ENCODE assay signal across 8 cellular contexts in the genomic region with DNA sequence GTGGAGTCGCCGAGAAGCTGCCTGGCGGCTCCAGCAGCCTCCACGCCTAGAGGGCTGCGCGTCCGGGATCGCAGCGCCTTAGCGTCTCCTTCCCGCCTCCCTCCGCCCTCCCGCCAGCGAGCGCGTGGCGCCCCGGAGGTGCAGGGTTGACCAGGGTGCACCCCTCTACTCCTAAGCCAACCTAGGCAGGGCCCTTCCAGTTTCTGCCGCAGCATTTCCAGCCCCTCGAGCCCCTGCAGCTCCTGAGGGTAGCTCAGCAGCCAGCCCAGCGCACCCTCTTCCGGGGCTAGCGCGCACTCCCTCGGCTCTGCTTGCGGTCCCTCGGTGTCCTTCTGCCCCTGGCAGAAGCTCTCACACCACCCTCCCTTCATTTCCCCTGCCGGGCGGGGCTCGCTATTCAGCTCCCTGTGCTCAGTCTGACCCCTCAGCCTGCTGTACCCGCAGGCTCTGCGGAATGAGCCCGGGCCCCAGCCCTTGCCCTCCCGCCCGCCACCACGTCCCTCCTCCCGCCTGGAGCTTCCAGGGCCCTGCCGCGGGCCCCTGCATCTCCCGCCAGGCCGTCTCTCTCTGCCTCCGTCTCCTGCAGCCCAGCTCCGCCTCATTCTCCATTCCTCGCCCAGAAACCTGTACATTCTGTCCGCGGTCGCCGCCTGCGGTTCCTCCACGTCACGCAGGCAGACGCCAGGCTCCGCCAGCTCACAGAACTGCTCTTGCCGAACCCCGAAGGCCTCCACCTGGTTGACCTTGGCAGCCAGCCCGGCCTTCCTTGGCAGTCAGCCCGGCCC.
DNase-seq lines count a peak whose midpoint lies in the region; ATAC-seq and TF ChIP-seq lines count a peak whose summit lies in the region.

No MANE protein-coding gene starts in this region.

- peak overlapping the region; percentile 25; the same call in 1 of the 2 replicates for H3K23ac ChIP-seq in IMR-90 (ENCODE audit: low read depth, low read length)

- H3K4me1 Mint-ChIP-seq in CD8-positive, alpha-beta memory T cell: peaks cover 16 to 18% (median 17%) of the 10 kb centered on the region in 3 donors

- H4K5ac ChIP-seq in IMR-90 (ENCODE audit: low read depth, low read length): no peak overlapping the region

- no peak overlapping the region for H2BK5ac ChIP-seq in IMR-90 (ENCODE audit: low read depth, low read length, poor library complexity, severe bottlenecking)

- peaks cover 0 to 3% (median 0%) of the 10 kb centered on the region in 5 donors for H3K9me3 Mint-ChIP-seq in CD8-positive, alpha-beta memory T cell

- peak overlapping the region; percentile 42 for H2AK9ac ChIP-seq in IMR-90 (replicated peaks; ENCODE audit: low read depth, low read length, poor library complexity)

- H3K4me2 ChIP-seq in IMR-90 (ENCODE audit: low read depth, low read length): peak overlapping the region; percentile 63

- H3K36me3 Mint-ChIP-seq in CD8-positive, alpha-beta memory T cell: no peaks in the 10 kb centered on the region

- H3K9me1 ChIP-seq in IMR-90 (ENCODE audit: insufficient read depth, low read length): no peaks in the 10 kb centered on the region

- H3K27ac ChIP-seq in CD8-positive, alpha-beta memory T cell (ENCODE audit: low read depth, low read length): no peak overlapping the region
- H3K27ac ChIP-seq in IMR-90 (ENCODE audit: insufficient read depth, low read length) (peak overlapping the region; percentile 3; the same call in 1 of the 2 replicates), breast epithelium (peak overlapping the region; percentile 74 to 77), rectal smooth muscle tissue (ENCODE audit: low read depth, low read length) (peak overlapping the region; percentile 81)

- H3K36me3 ChIP-seq in CD8-positive, alpha-beta memory T cell (ENCODE audit: insufficient read depth, low read length): no peaks in the 10 kb centered on the region
- H3K36me3 ChIP-seq in IMR-90 (ENCODE audit: control insufficient read depth, insufficient read depth, low read length) (no peaks in the 10 kb centered on the region), breast epithelium (no peaks in the 10 kb centered on the region), rectal smooth muscle tissue (ENCODE audit: control insufficient read depth, insufficient read depth, low read length) (no peaks in the 10 kb centered on the region)

- TF ChIP-seq RAD21 in IMR-90 (IDR thresholded peaks at IDR 0.05; ENCODE audit: low read length): no peak; the same call in 1 of the 2 replicates

- no peak overlapping the region for H2BK15ac ChIP-seq in IMR-90 (ENCODE audit: low read depth, low read length)

- no peak overlapping the region for H2AK5ac ChIP-seq in IMR-90 (ENCODE audit: low read depth, low read length)

- no peak overlapping the region for H4K91ac ChIP-seq in IMR-90 (ENCODE audit: insufficient read depth, low read depth, low read length)

- H3K4me1 ChIP-seq in CD8-positive, alpha-beta memory T cell (ENCODE audit: insufficient read depth, low read length): no peaks in the 10 kb centered on the region
- H3K4me1 ChIP-seq in IMR-90 (ENCODE audit: control insufficient read depth, insufficient read depth, low read length) (no peaks in the 10 kb centered on the region; the same call in 1 of the 2 replicates), breast epithelium (no peaks in the 10 kb centered on the region), rectal smooth muscle tissue (ENCODE audit: control insufficient read depth, insufficient read depth, low read length) (peaks cover 2% of the 10 kb centered on the region)

- peak; percentile 93 for ATAC-seq in IMR-90 (ENCODE audit: low read depth)
- ATAC-seq in GM19397 (IDR thresholded peaks at IDR 0.05; ENCODE audit: unreplicated experiment): no peak

- BruUV-seq in IMR-90 (replicated peaks; lab: Mats Ljungman, UMichigan): no TSS peak

- POLR2A ChIA-PET in CD8-positive, alpha-beta memory T cell (lab: Charles Lee): interaction anchor here (0.6 kb wide), 1 partner anchor 546 kb away, joined by 3 read pairs; no protein-coding TSS in a partner anchor
- POLR2A ChIA-PET in IMR-90 (lab: Charles Lee; ENCODE audit: unreplicated experiment): interaction anchor here (0.6 kb wide), 1 partner anchor 15 kb away, joined by 4 read pairs; no protein-coding TSS in a partner anchor

- H4K20me1 ChIP-seq in IMR-90 (ENCODE audit: insufficient read depth, low read length): no peaks in the 10 kb centered on the region

- CTCF ChIA-PET in CD8-positive, alpha-beta memory T cell (lab: Charles Lee): no interaction called here
- CTCF ChIA-PET in IMR-90 (lab: Yijun Ruan, JAX): interaction anchor here (0.6 to 2.1 kb wide), 5 partner anchors 10 to 362 kb away, joined by 3 to 7 read pairs (median 3); no protein-coding TSS in a partner anchor

- no peak overlapping the region; the same call in 1 of the 2 replicates for H3K18ac ChIP-seq in IMR-90 (ENCODE audit: low read depth, low read length)

- peak overlapping the region; percentile 46 for H3K4me3 ChIP-seq in CD8-positive, alpha-beta memory T cell (ENCODE audit: low read length)
- H3K4me3 ChIP-seq in IMR-90 (ENCODE audit: insufficient read depth, low read depth, low read length) (peak overlapping the region; percentile 45), breast epithelium (peak overlapping the region; percentile 44 to 79 (median 59)), iPS-11a (ENCODE audit: low read depth, low read length) (peak overlapping the region; percentile 28), rectal smooth muscle tissue (ENCODE audit: low read length) (peak overlapping the region; percentile 81)

- TF ChIP-seq CTCF in IMR-90 (conservative IDR thresholded peaks at IDR 0.05; ENCODE audit: low read depth, low read length) (no peak), breast epithelium (IDR thresholded peaks at IDR 0.05) (peak in 1 of 3 donors; percentile 12)

- H3K56ac ChIP-seq in IMR-90 (ENCODE audit: extremely low read depth, insufficient read depth, low read length): no peak overlapping the region

- WGBS in IMR-90 (ENCODE audit: extremely low coverage in 2 of 2, insufficient read length in 1 of 2), 2 experiments: 1% methylated on average over 24 of the region's 57 CpGs; no CpG with 5 or more reads in 1 of the 2 experiments

- H3K79me1 ChIP-seq in IMR-90 (ENCODE audit: low read depth in 1 of 2, low read length in 2 of 2): no peaks in the 10 kb centered on the region

- peaks cover 19 to 64% of the 10 kb centered on the region in 2 donors for H3K27me3 Mint-ChIP-seq in CD8-positive, alpha-beta memory T cell

- peak overlapping the region in 2 of 8 donors; percentile 6 to 17 for H3K27ac Mint-ChIP-seq in CD8-positive, alpha-beta memory T cell

- no peak overlapping the region; the same call in 1 of the 2 replicates for H3K14ac ChIP-seq in IMR-90 (replicated peaks; ENCODE audit: low read depth, low read length)

- H3K9ac ChIP-seq in IMR-90 (ENCODE audit: low read depth, low read length): peak overlapping the region; percentile 55
- peak overlapping the region; percentile 42 for H3K9ac ChIP-seq in rectal smooth muscle tissue (ENCODE audit: low read length)

- H3K4me3 Mint-ChIP-seq in CD8-positive, alpha-beta memory T cell: peak overlapping the region; percentile 66 to 89 (median 74)

- no peak for TF ChIP-seq POLR2A in IMR-90 (IDR thresholded peaks at IDR 0.05; ENCODE audit: low read depth, low read length)
- TF ChIP-seq POLR2A in breast epithelium (IDR thresholded peaks at IDR 0.05): no peak

- intact Hi-C loops in IMR-90 (cut with micrococcal nuclease): loop anchor here (1.0 kb wide), 1 partner anchor 312 kb away; a partner anchor contains a TSS
- intact Hi-C loops in breast epithelium (cut with DNase I; ENCODE audit: low total_unique reads): no loop called here

- in situ Hi-C loops in IMR-90 (cut with MboI; ENCODE audit: low sequenced_read_pairs): no loop called here

- peaks cover 6% of the 10 kb centered on the region for H3K27me3 ChIP-seq in CD8-positive, alpha-beta memory T cell (ENCODE audit: insufficient read depth, low read length, poor library complexity, severe bottlenecking)
- H3K27me3 ChIP-seq in IMR-90 (ENCODE audit: control insufficient read depth, insufficient read depth, low read length) (peaks cover 5% of the 10 kb centered on the region), breast epithelium (no peaks in the 10 kb centered on the region), rectal smooth muscle tissue (ENCODE audit: control insufficient read depth, insufficient read depth, low read length) (no peaks in the 10 kb centered on the region)

- no peak for DNase-seq in CD8-positive, alpha-beta memory T cell
- DNase-seq in IMR-90 (peak; percentile 55), SK-N-DZ (ENCODE audit: low spot score) (peak; percentile 79), breast epithelium (ENCODE audit: low spot score in 2 of 2) (peak; percentile 80 to 93), SKM-1 treated with dmso at 0.1 percent for 144 hours (lab: John Stamatoyannopoulos, UW; ENCODE audit: unreplicated experiment) (no peak)

- dilution Hi-C loops in IMR-90 (cut with HindIII; ENCODE audit: low sequenced_read_pairs, unreplicated experiment): no loop called here

- H3K9me3 ChIP-seq in CD8-positive, alpha-beta memory T cell (ENCODE audit: low read length): no peaks in the 10 kb centered on the region
- H3K9me3 ChIP-seq in IMR-90 (ENCODE audit: control insufficient read depth, insufficient read depth, low read length): peaks cover 3% of the 10 kb centered on the region; the same call in 1 of the 2 replicates
- no peaks in the 10 kb centered on the region for H3K9me3 ChIP-seq in breast epithelium

- peak overlapping the region; percentile 60; the same call in 1 of the 2 replicates for H2BK120ac ChIP-seq in IMR-90 (ENCODE audit: low read depth, low read length)

- H3K4ac ChIP-seq in IMR-90 (ENCODE audit: low read depth, low read length): peak overlapping the region; percentile 43

- peak overlapping the region; percentile 93 for H2AFZ ChIP-seq in IMR-90 (replicated peaks; ENCODE audit: low read length, poor library complexity)

- no peak overlapping the region for H2BK20ac ChIP-seq in IMR-90 (ENCODE audit: low read depth, low read length)

- peak overlapping the region in 1 of 2 experiments; percentile 43; a peak in 1 of 4 replicates for H4K8ac ChIP-seq in IMR-90 (ENCODE audit: low read depth in 2 of 2, low read length in 2 of 2)

TF ChIP-seq in IMR-90, 13 proteins besides CTCF, POLR2A, EP300 and RAD21 (continues in another document):
- TF ChIP-seq RFX5 (IDR thresholded peaks at IDR 0.05; ENCODE audit: low read depth, low read length) (no peak), MAFK (IDR thresholded peaks at IDR 0.05; ENCODE audit: low read depth, low read length) (no peak), MXI1 (IDR thresholded peaks at IDR 0.05; ENCODE audit: borderline replicate concordance, low read depth, low read length) (no peak)
- TF ChIP-seq, protein P1, sequence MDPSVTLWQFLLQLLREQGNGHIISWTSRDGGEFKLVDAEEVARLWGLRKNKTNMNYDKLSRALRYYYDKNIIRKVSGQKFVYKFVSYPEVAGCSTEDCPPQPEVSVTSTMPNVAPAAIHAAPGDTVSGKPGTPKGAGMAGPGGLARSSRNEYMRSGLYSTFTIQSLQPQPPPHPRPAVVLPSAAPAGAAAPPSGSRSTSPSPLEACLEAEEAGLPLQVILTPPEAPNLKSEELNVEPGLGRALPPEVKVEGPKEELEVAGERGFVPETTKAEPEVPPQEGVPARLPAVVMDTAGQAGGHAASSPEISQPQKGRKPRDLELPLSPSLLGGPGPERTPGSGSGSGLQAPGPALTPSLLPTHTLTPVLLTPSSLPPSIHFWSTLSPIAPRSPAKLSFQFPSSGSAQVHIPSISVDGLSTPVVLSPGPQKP (IDR thresholded peaks at IDR 0.05; ENCODE audit: borderline replicate concordance, low read depth, low read length): no peak

Comparison
In these comparisons a context has a peak if more than half of its experiments do, and no peak if none do; other contexts are left out.
1. DNase-seq: peak in IMR-90 (single experiment), SK-N-DZ (single experiment) and breast epithelium (2 of 2); none in CD8-positive, alpha-beta memory T cell (0 of 5) and SKM-1 treated with dmso at 0.1 percent for 144 hours (single experiment).
2. H3K4me3 ChIP-seq: peak in every context shown above with its lines; median percentile 81 in rectal smooth muscle tissue; 59 in breast epithelium; 46 in CD8-positive, alpha-beta memory T cell; 45 in IMR-90; 28 in iPS-11a.